ENCODE assay signal across 8 cellular contexts in the genomic region with DNA sequence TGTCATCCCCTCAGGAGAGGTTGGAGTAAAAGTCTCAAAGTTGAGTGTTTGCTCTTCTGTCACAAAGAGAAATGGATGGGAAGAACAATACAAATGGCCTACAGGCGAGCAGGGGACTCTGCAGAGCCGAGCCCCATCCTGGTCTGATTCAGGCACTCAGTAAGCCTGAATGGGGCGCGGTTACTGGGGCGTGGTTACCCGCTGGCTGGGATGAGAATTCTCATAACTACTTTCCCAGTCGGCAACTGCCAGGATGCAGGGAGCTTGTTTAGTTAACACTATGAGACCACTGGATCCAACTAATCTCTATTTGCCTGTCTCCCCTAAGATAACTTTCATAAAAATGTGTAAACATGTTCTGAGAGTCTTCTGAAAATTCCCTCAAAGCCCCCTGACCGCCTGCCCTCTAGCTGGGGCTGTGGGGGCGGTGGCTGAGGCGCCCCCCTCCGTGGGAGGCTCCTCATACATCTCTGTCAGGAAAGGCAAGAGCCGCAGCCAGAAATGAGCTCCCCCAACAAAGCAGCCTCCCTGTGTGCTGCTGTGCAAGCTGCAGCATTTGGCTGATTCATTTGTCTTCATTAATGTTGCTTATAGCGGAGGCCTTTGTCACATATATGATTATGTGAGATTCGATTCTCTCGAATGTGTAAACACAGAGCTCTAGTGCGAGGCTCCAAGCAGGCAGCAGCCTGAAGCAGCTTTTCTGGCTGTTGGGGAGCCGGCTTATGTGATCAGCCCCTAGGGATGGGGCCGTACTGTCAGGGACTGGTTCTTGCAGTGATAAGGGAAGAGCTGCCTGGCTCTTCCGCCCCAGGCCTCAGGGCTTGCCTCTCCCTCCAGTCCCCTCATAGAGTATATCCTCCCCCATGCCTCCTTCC.
DNase-seq lines count a peak whose midpoint lies in the region; ATAC-seq and TF ChIP-seq lines count a peak whose summit lies in the region.

No MANE protein-coding gene starts in this region.

- no peaks in the 10 kb centered on the region for H3K9me3 Mint-ChIP-seq in activated CD8-positive, alpha-beta memory T cell treated with anti-CD3 and anti-CD28 coated beads, Interleukin-2, amount 10 ng/mL, durations not matched to agents 7 days and 5 days (ENCODE audit: low read depth)
- H3K9me3 Mint-ChIP-seq in chondrocyte (ENCODE audit: low read depth): no peaks in the 10 kb centered on the region

- no peaks in the 10 kb centered on the region for H4K20me1 ChIP-seq in PC-9 (ENCODE audit: insufficient read depth)

- H3K4me3 ChIP-seq in PC-9: no peak overlapping the region
- no peak overlapping the region for H3K4me3 ChIP-seq in psoas muscle

- H3K4me1 ChIP-seq in PC-9 (replicated peaks; ENCODE audit: insufficient read depth) (peaks cover 25% of the 10 kb centered on the region), psoas muscle (no peaks in the 10 kb centered on the region)

- H3K9me3 ChIP-seq in PC-9 (ENCODE audit: insufficient read depth, low read depth): no peaks in the 10 kb centered on the region
- H3K9me3 ChIP-seq in psoas muscle: no peaks in the 10 kb centered on the region

- 40 to 49% (median 45%) methylated on average over 19 of the region's 19 CpGs for WGBS in psoas muscle, 3 donors

- no TSS peak for BruUV-seq in PC-9 (replicated peaks; lab: Mats Ljungman, UMichigan)

- peaks cover 19% of the 10 kb centered on the region for H3K27me3 Mint-ChIP-seq in activated CD8-positive, alpha-beta memory T cell treated with anti-CD3 and anti-CD28 coated beads, Interleukin-2, amount 10 ng/mL, durations not matched to agents 7 days and 5 days
- H3K27me3 Mint-ChIP-seq in chondrocyte (ENCODE audit: low read depth): no peaks in the 10 kb centered on the region

- DNase-seq in HEK293T (ENCODE audit: extremely low spot score) (peak; percentile 56), PC-9 (peak; percentile 46 to 51), glomerular visceral epithelial cell (ENCODE audit: extremely low spot score) (peak; percentile 21), psoas muscle (peak; percentile 54 to 65), chondrocyte (ENCODE audit: low spot score) (no peak)
- DNase-seq in stimulated activated naive CD4-positive, alpha-beta T cell treated with Interleukin-2 at 50 U/mL for 16 hours (lab: John Stamatoyannopoulos, UW): no peak
- DNase-seq in activated CD8-positive, alpha-beta memory T cell treated with anti-CD3 and anti-CD28 coated beads, Interleukin-2, amount 10 ng/mL, durations not matched to agents 7 days and 5 days: no peak

- no peak overlapping the region for H3K4me3 Mint-ChIP-seq in activated CD8-positive, alpha-beta memory T cell treated with anti-CD3 and anti-CD28 coated beads, Interleukin-2, amount 10 ng/mL, durations not matched to agents 7 days and 5 days
- no peak overlapping the region for H3K4me3 Mint-ChIP-seq in chondrocyte (ENCODE audit: unreplicated experiment)

- H3K9me2 ChIP-seq in PC-9 (ENCODE audit: insufficient read depth): no peaks in the 10 kb centered on the region

- TF ChIP-seq CTCF in PC-9 (conservative IDR thresholded peaks at IDR 0.05) (no peak), psoas muscle (IDR thresholded peaks at IDR 0.05) (no peak), chondrocyte (IDR thresholded peaks at IDR 0.05) (no peak)

- no peaks in the 10 kb centered on the region for H3K79me2 ChIP-seq in PC-9 (ENCODE audit: low read depth)

- H3K27ac ChIP-seq in PC-9 (peak overlapping the region; percentile 86), psoas muscle (no peak overlapping the region)

- H3K27me3 ChIP-seq in PC-9 (ENCODE audit: insufficient read depth, low read depth): no peaks in the 10 kb centered on the region
- H3K27me3 ChIP-seq in psoas muscle (ENCODE audit: insufficient read depth in 3 of 3, low read length in 2 of 3): no peaks in the 10 kb centered on the region

- H3K4me1 Mint-ChIP-seq in activated CD8-positive, alpha-beta memory T cell treated with anti-CD3 and anti-CD28 coated beads, Interleukin-2, amount 10 ng/mL, durations not matched to agents 7 days and 5 days: no peaks in the 10 kb centered on the region
- H3K4me1 Mint-ChIP-seq in chondrocyte (ENCODE audit: low read depth): peaks cover 26% of the 10 kb centered on the region

- CTCF ChIA-PET in HEK293T (lab: Yijun Ruan, JAX) (interaction anchor here (0.6 to 1.9 kb wide), 6 partner anchors 9 to 229 kb away, joined by 3 to 15 read pairs (median 4); no protein-coding TSS in a partner anchor), PC-9 (lab: Charles Lee) (no interaction called here)
- CTCF ChIA-PET in activated CD8-positive, alpha-beta memory T cell treated with anti-CD3 and anti-CD28 coated beads, Interleukin-2, amount 10 ng/mL, durations not matched to agents 7 days and 5 days (lab: Charles Lee): no interaction called here

- peaks cover 17% of the 10 kb centered on the region for H3F3A ChIP-seq in PC-9 (ENCODE audit: insufficient read depth, low read depth)

- peak overlapping the region; percentile 58 for H3K4me2 ChIP-seq in PC-9

- POLR2A ChIA-PET in HEK293T (lab: Yijun Ruan, JAX) (interaction anchor here (0.6 to 1.4 kb wide), 5 partner anchors 8 to 126 kb away, joined by 3 read pairs; partner anchors contain the start of gene ARHGAP5), PC-9 (lab: Charles Lee; ENCODE audit: unreplicated experiment) (interaction anchor here (0.6 kb wide), 2 partner anchors 51 to 1086 kb away, joined by 3 to 7 read pairs; no protein-coding TSS in a partner anchor)

- H3K36me3 ChIP-seq in PC-9 (ENCODE audit: low read depth): no peaks in the 10 kb centered on the region
- no peaks in the 10 kb centered on the region for H3K36me3 ChIP-seq in psoas muscle (ENCODE audit: insufficient read depth in 1 of 2, low read depth in 1 of 2)

- peak in 2 of 4 donors; percentile 41 to 51 for ATAC-seq in psoas muscle
- ATAC-seq in HG03097 (IDR thresholded peaks at IDR 0.05; ENCODE audit: low FRiP score, unreplicated experiment): no peak
- no peak for ATAC-seq in activated CD8-positive, alpha-beta memory T cell treated with anti-CD3 and anti-CD28 coated beads, Interleukin-2, amount 10 ng/mL, durations not matched to agents 7 days and 5 days

- H3K27ac Mint-ChIP-seq in activated CD8-positive, alpha-beta memory T cell treated with anti-CD3 and anti-CD28 coated beads, Interleukin-2, amount 10 ng/mL, durations not matched to agents 7 days and 5 days: no peak overlapping the region
- H3K27ac Mint-ChIP-seq in chondrocyte (ENCODE audit: unreplicated experiment): no peak overlapping the region

- intact Hi-C loops in PC-9 (cut with micrococcal nuclease; ENCODE audit: unreplicated experiment) (no loop called here), psoas muscle (cut with DNase I) (no loop called here)

- no peaks in the 10 kb centered on the region for H3K36me3 Mint-ChIP-seq in activated CD8-positive, alpha-beta memory T cell treated with anti-CD3 and anti-CD28 coated beads, Interleukin-2, amount 10 ng/mL, durations not matched to agents 7 days and 5 days
- no peaks in the 10 kb centered on the region for H3K36me3 Mint-ChIP-seq in chondrocyte (ENCODE audit: low read depth)

- no peak overlapping the region for H2AFZ ChIP-seq in PC-9

TF ChIP-seq in HEK293T, 16 proteins besides CTCF, POLR2A, EP300 and RAD21:
- TF ChIP-seq LEF1 (IDR thresholded peaks at IDR 0.05; ENCODE audit: borderline replicate concordance): no peak
- TF ChIP-seq SUZ12 (IDR thresholded peaks at IDR 0.05): no peak
- TF ChIP-seq FOXA1 (IDR thresholded peaks at IDR 0.05): no peak
- no peak for TF ChIP-seq PKNOX1 (IDR thresholded peaks at IDR 0.05)
- TF ChIP-seq FOXK2 (IDR thresholded peaks at IDR 0.05): no peak
- no peak for TF ChIP-seq HDGF (IDR thresholded peaks at IDR 0.05; ENCODE audit: borderline replicate concordance)
- no peak for TF ChIP-seq BHLHE40 (IDR thresholded peaks at IDR 0.05; ENCODE audit: borderline replicate concordance)
- TF ChIP-seq CTBP1 (IDR thresholded peaks at IDR 0.05; ENCODE audit: borderline replicate concordance): no peak
- no peak for TF ChIP-seq SP1 (IDR thresholded peaks at IDR 0.05)
- no peak for TF ChIP-seq ZNF384 (IDR thresholded peaks at IDR 0.05)
- no peak for TF ChIP-seq ARNT (IDR thresholded peaks at IDR 0.05)
- TF ChIP-seq NFRKB (IDR thresholded peaks at IDR 0.05): no peak
- no peak for TF ChIP-seq TARDBP (IDR thresholded peaks at IDR 0.05)
- no peak for TF ChIP-seq L3MBTL2 (conservative IDR thresholded peaks at IDR 0.05)
- TF ChIP-seq ELF4 (IDR thresholded peaks at IDR 0.05): no peak
- TF ChIP-seq FOXM1 (IDR thresholded peaks at IDR 0.05; ENCODE audit: borderline replicate concordance): no peak

Comparison
In these comparisons a context has a peak if more than half of its experiments do, and no peak if none do; other contexts are left out.
1. DNase-seq: peak in HEK293T (single experiment), PC-9 (2 of 2), glomerular visceral epithelial cell (single experiment) and psoas muscle (2 of 2); none in stimulated activated naive CD4-positive, alpha-beta T cell treated with Interleukin-2 at 50 U/mL for 16 hours (single experiment), activated CD8-positive, alpha-beta memory T cell treated with anti-CD3 and anti-CD28 coated beads, Interleukin-2, amount 10 ng/mL, durations not matched to agents 7 days and 5 days (single experiment) and chondrocyte (single experiment).